In genomic region chr19:409006-409514, GRCh38 we compare ENCODE assay signal across 8 cellular contexts. TPM values are rescaled to one million over a fixed set of nuclear protein-coding genes. Genes with fewer than 3 reads are reported as not detected.
DNase-seq lines count a peak whose midpoint lies in the region; ATAC-seq and TF ChIP-seq lines count a peak whose summit lies in the region.

Gene C2CD4C, minus strand, starts transcription at chr19:409147. Its CDS starts 786 bp downstream, at chr19:408361.

- 1% methylated on average over 22 to 69 of the region's 69 CpGs for WGBS in heart left ventricle, 4 donors

- no peak for DNase-seq in T-helper 2 cell treated with Interferon-gamma antibody and Interleukin-4, amounts not matched to agents 5 μg/mL and 100 μg/mL, for 36 hours (ENCODE audit: low spot score)
- DNase-seq in T-helper 2 cell (no peak), heart left ventricle (peak in 2 of 5 donors; percentile 35 to 64), retina (peak; percentile 74)
- peak; percentile 50 for DNase-seq in activated T-cell treated with anti-CD3 and anti-CD28 coated beads, Interleukin-2, amount 50 U/mL, for 1 hour

- no peaks in the 10 kb centered on the region for H3K9me3 ChIP-seq in heart left ventricle

- no peak for TF ChIP-seq POLR2A in heart left ventricle (IDR thresholded peaks at IDR 0.05)

- peak within 1 kb of the TSS; percentile 57 for H3K4me3 Mint-ChIP-seq in T-helper 2 cell treated with Interferon-gamma antibody and Interleukin-4, amounts not matched to agents 5 μg/mL and 100 μg/mL, for 36 hours

- intact Hi-C loops in heart left ventricle (cut with DNase I): no loop called here

- H3K27me3 ChIP-seq in heart left ventricle: peaks cover 18 to 62% (median 28%) of the 10 kb centered on the region in 9 donors

- H3K4me1 ChIP-seq in heart left ventricle: peaks cover 0 to 26% (median 14%) of the 10 kb centered on the region in 12 donors

- no peak for TF ChIP-seq CTCF in heart left ventricle (IDR thresholded peaks at IDR 0.05)

- peak within 1 kb of the TSS; percentile 4 for H3K27ac Mint-ChIP-seq in T-helper 2 cell treated with Interferon-gamma antibody and Interleukin-4, amounts not matched to agents 5 μg/mL and 100 μg/mL, for 36 hours

- H3K27ac ChIP-seq in heart left ventricle: peak within 1 kb of the TSS in 4 of 12 donors; percentile 37 to 74 (median 58)

- H3K36me3 Mint-ChIP-seq in T-helper 2 cell treated with Interferon-gamma antibody and Interleukin-4, amounts not matched to agents 5 μg/mL and 100 μg/mL, for 36 hours (ENCODE audit: low read depth): no peaks in the 10 kb centered on the region

- ATAC-seq in heart left ventricle: peak in 1 of 4 donors; percentile 55
- ATAC-seq in GM18907 (IDR thresholded peaks at IDR 0.05; ENCODE audit: unreplicated experiment): no peak
- ATAC-seq in HG03571 (IDR thresholded peaks at IDR 0.05; ENCODE audit: unreplicated experiment): no peak
- ATAC-seq in HG03139 (IDR thresholded peaks at IDR 0.05; ENCODE audit: unreplicated experiment): no peak

- H3K4me3 ChIP-seq in heart left ventricle: peak within 1 kb of the TSS; percentile 1 to 68 (median 58)

- no peaks in the 10 kb centered on the region for H3K9me3 Mint-ChIP-seq in T-helper 2 cell treated with Interferon-gamma antibody and Interleukin-4, amounts not matched to agents 5 μg/mL and 100 μg/mL, for 36 hours

- no peaks in the 10 kb centered on the region for H3K36me3 ChIP-seq in heart left ventricle

- peaks cover 11% of the 10 kb centered on the region for H3K27me3 Mint-ChIP-seq in T-helper 2 cell treated with Interferon-gamma antibody and Interleukin-4, amounts not matched to agents 5 μg/mL and 100 μg/mL, for 36 hours (ENCODE audit: low read depth)

- peaks cover 2% of the 10 kb centered on the region for H3K4me1 Mint-ChIP-seq in T-helper 2 cell treated with Interferon-gamma antibody and Interleukin-4, amounts not matched to agents 5 μg/mL and 100 μg/mL, for 36 hours (ENCODE audit: low read depth)

RNA-seq across cellular contexts. Expression of gene C2CD4C, which starts in this region (rescaled TPM):
- total RNA-seq in heart left ventricle: 1 to 10 TPM in 5 of 9 donors, under 1 TPM in 4; 0.12 to 2.2 (median 1.1) TPM
- 1 to 10 TPM; 1.3 to 1.4 TPM for polyA plus RNA-seq in heart left ventricle

Comparison
In these comparisons a context has a peak if more than half of its experiments do, and no peak if none do; other contexts are left out.
1. DNase-seq: peak in activated T-cell treated with anti-CD3 and anti-CD28 coated beads, Interleukin-2, amount 50 U/mL, for 1 hour (single experiment) and retina (single experiment); none in T-helper 2 cell treated with Interferon-gamma antibody and Interleukin-4, amounts not matched to agents 5 μg/mL and 100 μg/mL, for 36 hours (single experiment) and T-helper 2 cell (0 of 5).